27 cellular contexts compared by ENCODE assay signal in genomic region chr13:93765056-93765455, GRCh38.
"Had no signal": no experiment of that assay in that cellular context is flagged by ENCODE, and none has a peak within 500 bp of the region (broad histone marks: within the 10 kb centered on the region; RNA-seq: fewer than 3 reads in every experiment).

No MANE protein-coding gene starts in this region.

- H3K4me1 ChIP-seq: left lung, lower lobe of right lung, spleen, suprapubic skin, tibial nerve, upper lobe of left lung, vagina had no signal

- H3K27ac ChIP-seq: left lung, lower lobe of right lung, ovary, skin epidermis, spleen, suprapubic skin, tibial nerve, upper lobe of left lung, vagina had no signal

- H3K27me3 ChIP-seq: left lung, ovary, spleen, suprapubic skin, tibial nerve, upper lobe of left lung, vagina had no signal

- H3K27me3 Mint-ChIP-seq: natural killer cell treated with Interleukin-12 subunit alpha and Interleukin-12 subunit beta and Interleukin-15 and Interleukin-18, amount 100 ng/mL, for 72 hours; progenitor cell of endocrine pancreas had no signal

- H3K4me1 Mint-ChIP-seq: immature natural killer cell; stimulated activated effector memory CD8-positive, alpha-beta T cell treated with anti-CD3 and anti-CD28 coated beads, Interleukin-12 subunit alpha, Interleukin-12 subunit beta, amount 100 ng/mL, for 72 hours had no signal

- H3K4me3 ChIP-seq: left lung, lower lobe of right lung, mucosa of descending colon, ovary, skin epidermis, spleen, suprapubic skin, tibial nerve, upper lobe of left lung, vagina had no signal

- H3K27ac Mint-ChIP-seq: immature natural killer cell; naive thymus-derived CD4-positive, alpha-beta T cell; natural killer cell treated with Interleukin-12 subunit alpha and Interleukin-12 subunit beta and Interleukin-15 and Interleukin-18, amount 100 ng/mL, for 72 hours; progenitor cell of endocrine pancreas; stimulated activated effector memory CD8-positive, alpha-beta T cell treated with anti-CD3 and anti-CD28 coated beads, Interleukin-12 subunit alpha, Interleukin-12 subunit beta, amount 100 ng/mL, for 72 hours; stimulated activated naive CD8-positive, alpha-beta T cell treated with anti-CD3 and anti-CD28 coated beads, Interleukin-15, Interleukin-2, amounts not matched to agents 100 ng/mL and 50 ng/mL, for 24 hours had no signal

- H3K36me3 ChIP-seq: left lung, lower lobe of right lung, ovary, spleen, suprapubic skin, tibial nerve, upper lobe of left lung, vagina had no signal

- H3K4me3 Mint-ChIP-seq: immature natural killer cell; naive thymus-derived CD4-positive, alpha-beta T cell; natural killer cell treated with Interleukin-12 subunit alpha and Interleukin-12 subunit beta and Interleukin-15 and Interleukin-18, amount 100 ng/mL, for 72 hours; stimulated activated effector memory CD8-positive, alpha-beta T cell treated with anti-CD3 and anti-CD28 coated beads, Interleukin-12 subunit alpha, Interleukin-12 subunit beta, amount 100 ng/mL, for 72 hours; stimulated activated naive CD8-positive, alpha-beta T cell treated with anti-CD3 and anti-CD28 coated beads, Interleukin-15, Interleukin-2, amounts not matched to agents 100 ng/mL and 50 ng/mL, for 24 hours had no signal

- ATAC-seq: left colon; left lung; lower lobe of right lung; mucosa of descending colon; naive thymus-derived CD4-positive, alpha-beta T cell; natural killer cell treated with Interleukin-12 subunit alpha and Interleukin-12 subunit beta and Interleukin-15 and Interleukin-18, amount 100 ng/mL, for 72 hours; right cardiac atrium; sciatic nerve; stimulated activated effector memory CD8-positive, alpha-beta T cell treated with anti-CD3 and anti-CD28 coated beads, Interleukin-12 subunit alpha, Interleukin-12 subunit beta, amount 100 ng/mL, for 72 hours had no signal

- H3K36me3 Mint-ChIP-seq: immature natural killer cell; naive thymus-derived CD4-positive, alpha-beta T cell; natural killer cell treated with Interleukin-12 subunit alpha and Interleukin-12 subunit beta and Interleukin-15 and Interleukin-18, amount 100 ng/mL, for 72 hours; stimulated activated effector memory CD8-positive, alpha-beta T cell treated with anti-CD3 and anti-CD28 coated beads, Interleukin-12 subunit alpha, Interleukin-12 subunit beta, amount 100 ng/mL, for 72 hours had no signal

- H3K9me3 ChIP-seq: left lung, lower lobe of right lung, mucosa of descending colon, ovary, suprapubic skin, tibial nerve, upper lobe of left lung, vagina had no signal

- DNase-seq: hypothalamus; immature natural killer cell; kidney; left colon; left lung; lower lobe of right lung; mammary epithelial cell; mesenchymal stem cell; midbrain; mucosa of descending colon; naive thymus-derived CD4-positive, alpha-beta T cell; ovary; spleen; stimulated activated CD4-positive, alpha-beta T cell treated with anti-CD3 and anti-CD28 coated beads, Interleukin-4, amount 100 ng/mL, for 24 hours; stimulated activated naive CD4-positive, alpha-beta T cell; upper lobe of left lung had no signal

- FAIRE-seq: islet of Langerhans had no signal
